Comparison of ENCODE assay signal across 13 cellular contexts in the genomic region with DNA sequence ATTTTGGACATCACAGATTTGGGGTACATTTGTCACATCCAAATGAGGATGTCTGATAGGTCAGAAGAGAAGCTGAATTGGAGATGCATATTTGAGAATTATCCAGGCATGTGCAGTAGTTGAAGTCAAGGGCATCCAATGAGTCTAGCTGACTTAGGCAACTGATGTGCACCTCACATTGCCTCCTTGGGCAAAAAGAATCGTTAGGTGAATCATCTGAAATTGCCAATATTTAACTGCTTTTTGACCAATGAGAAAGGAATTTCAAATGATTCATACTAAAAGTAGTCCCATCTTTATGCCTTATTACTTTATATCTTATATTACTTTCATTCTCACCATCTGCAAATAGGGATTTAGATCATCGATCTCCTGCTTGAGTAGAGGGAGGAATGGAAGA.
"Had no signal": no experiment of that assay in that cellular context is flagged by ENCODE, and none has a peak within 500 bp of the region (broad histone marks: within the 10 kb centered on the region; RNA-seq: fewer than 3 reads in every experiment).

No MANE protein-coding gene starts in this region.

- H3K27me3 ChIP-seq: brain microvascular endothelial cell, dorsolateral prefrontal cortex, esophagus squamous epithelium, gastrocnemius medialis, sigmoid colon had no signal

- FAIRE-seq: keratinocyte had no signal

- H3K4me3 ChIP-seq: dorsolateral prefrontal cortex, esophagus squamous epithelium, gastrocnemius medialis, sigmoid colon had no signal

- H3K4me3 Mint-ChIP-seq: activated naive CD8-positive, alpha-beta T cell had no signal

- H3K36me3 ChIP-seq: brain microvascular endothelial cell, esophagus squamous epithelium, gastrocnemius medialis, sigmoid colon had no signal

- H3K27ac Mint-ChIP-seq: activated naive CD8-positive, alpha-beta T cell had no signal

- H3K36me3 Mint-ChIP-seq: activated naive CD8-positive, alpha-beta T cell had no signal

- H3K27me3 Mint-ChIP-seq: activated naive CD8-positive, alpha-beta T cell had no signal

- DNase-seq: activated effector memory CD4-positive, alpha-beta T cell treated with anti-CD3 and anti-CD28 coated beads, Interleukin-2, amount 50 U/mL, for 16 hours; brain microvascular endothelial cell; dorsolateral prefrontal cortex; esophagus squamous epithelium; gastrocnemius medialis; left ventricle myocardium superior; sigmoid colon; stimulated activated CD4-positive, alpha-beta T cell treated with anti-CD3 and anti-CD28 coated beads, Interleukin-12 subunit alpha, Interleukin-12 subunit beta, amount 100 ng/mL, for 4 hours; stimulated activated naive CD4-positive, alpha-beta T cell; substantia nigra; trophoblast cell had no signal

- ATAC-seq: gastrocnemius medialis, left ventricle myocardium superior had no signal
